Comparison of ENCODE assay signal across 14 cellular contexts in the genomic region with DNA sequence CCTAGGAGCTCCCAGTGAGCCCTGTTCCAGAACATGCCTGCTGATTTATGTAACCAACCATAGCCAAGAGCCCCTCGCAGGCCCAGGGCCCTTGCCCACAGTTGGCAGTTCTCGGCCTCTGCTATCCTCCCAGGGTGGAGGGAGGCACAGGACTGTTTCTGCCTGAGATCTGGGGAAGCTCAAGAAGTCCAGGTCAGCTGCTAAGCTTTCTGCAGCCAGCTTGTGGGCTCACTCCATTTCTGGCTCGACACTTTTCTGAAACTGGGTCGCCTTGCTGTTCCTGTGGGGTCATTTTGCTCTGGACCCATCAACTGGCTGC.
DNase-seq lines count a peak whose midpoint lies in the region; ATAC-seq and TF ChIP-seq lines count a peak whose summit lies in the region.
"Had no signal": no experiment of that assay in that cellular context is flagged by ENCODE, and none has a peak within 500 bp of the region (broad histone marks: within the 10 kb centered on the region; RNA-seq: fewer than 3 reads in every experiment).

No MANE protein-coding gene starts in this region.

- no peak for TF ChIP-seq POLR2A in stomach (IDR thresholded peaks at IDR 0.05)

- H3K27me3 ChIP-seq in stomach (no peaks in the 10 kb centered on the region), dorsolateral prefrontal cortex (no peaks in the 10 kb centered on the region)
- H3K27me3 ChIP-seq: brain microvascular endothelial cell, pancreas, transverse colon had no signal

- H3K36me3 ChIP-seq in stomach: peaks cover 0 to 11% (median 5%) of the 10 kb centered on the region in 4 donors
- H3K36me3 ChIP-seq: brain microvascular endothelial cell, pancreas, transverse colon had no signal

- peaks cover 22% of the 10 kb centered on the region for H3K4me1 Mint-ChIP-seq in activated naive CD4-positive, alpha-beta T cell treated with anti-CD3 and anti-CD28 coated beads, Interleukin-2, amount 10 ng/mL, durations not matched to agents 7 days and 5 days

- H3K27ac Mint-ChIP-seq in activated naive CD4-positive, alpha-beta T cell treated with anti-CD3 and anti-CD28 coated beads, Interleukin-2, amount 10 ng/mL, durations not matched to agents 7 days and 5 days: peak overlapping the region; percentile 79
- H3K27ac Mint-ChIP-seq: HFFc6 had no signal

- no peaks in the 10 kb centered on the region for H3K9me3 Mint-ChIP-seq in activated naive CD4-positive, alpha-beta T cell treated with anti-CD3 and anti-CD28 coated beads, Interleukin-2, amount 10 ng/mL, durations not matched to agents 7 days and 5 days
- H3K9me3 Mint-ChIP-seq: HFFc6 had no signal

- H3K36me3 Mint-ChIP-seq in activated naive CD4-positive, alpha-beta T cell treated with anti-CD3 and anti-CD28 coated beads, Interleukin-2, amount 10 ng/mL, durations not matched to agents 7 days and 5 days: no peaks in the 10 kb centered on the region

- no peaks in the 10 kb centered on the region for H3K9me3 ChIP-seq in stomach
- H3K9me3 ChIP-seq: pancreas, transverse colon had no signal

- H3K4me1 ChIP-seq in stomach: peaks cover 0 to 30% (median 12%) of the 10 kb centered on the region in 4 donors

- H3K4me3 ChIP-seq in stomach (no peak overlapping the region), dorsolateral prefrontal cortex (no peak overlapping the region)
- H3K4me3 ChIP-seq: pancreas, transverse colon had no signal

- CTCF ChIA-PET in activated naive CD4-positive, alpha-beta T cell treated with anti-CD3 and anti-CD28 coated beads, Interleukin-2, amount 10 ng/mL, durations not matched to agents 7 days and 5 days (lab: Charles Lee): interaction anchor here (0.9 to 1.1 kb wide), 2 partner anchors 104 to 140 kb away, joined by 3 to 4 read pairs; a partner anchor contains a TSS

- DNase-seq in activated naive CD4-positive, alpha-beta T cell treated with anti-CD3 and anti-CD28 coated beads, Interleukin-2, amount 10 ng/mL, durations not matched to agents 7 days and 5 days: no peak
- no peak for DNase-seq in activated naive CD4-positive, alpha-beta T cell (lab: John Stamatoyannopoulos, UW)
- DNase-seq in UCSD-AML1 (lab: John Stamatoyannopoulos, UW; ENCODE audit: unreplicated experiment) (peak; percentile 57), left colon (no peak), stomach (no peak), DMS114 treated with DMSO at 0.1 percent for 48 hours (lab: John Stamatoyannopoulos, UW; ENCODE audit: unreplicated experiment) (no peak), NCI-H1417 (lab: John Stamatoyannopoulos, UW) (no peak), dorsolateral prefrontal cortex (no peak)
- DNase-seq: brain microvascular endothelial cell; HFFc6; NCI-H2081 treated with DMSO at 0.1 percent for 48 hours; pancreas; stimulated activated CD4-positive, alpha-beta T cell treated with anti-CD3 and anti-CD28 coated beads, Interleukin-15, amount 100 ng/mL, for 24 hours; transverse colon had no signal

- no peak for TF ChIP-seq EP300 in stomach (IDR thresholded peaks at IDR 0.05)

- H3K4me3 Mint-ChIP-seq in activated naive CD4-positive, alpha-beta T cell treated with anti-CD3 and anti-CD28 coated beads, Interleukin-2, amount 10 ng/mL, durations not matched to agents 7 days and 5 days: no peak overlapping the region
- H3K4me3 Mint-ChIP-seq: HFFc6 had no signal

- ATAC-seq in left colon: peak; percentile 3
- ATAC-seq: pancreas had no signal

- H3K27ac ChIP-seq in stomach: peak overlapping the region in 4 of 5 donors; percentile 3 to 55 (median 28)
- H3K27ac ChIP-seq in dorsolateral prefrontal cortex: peak overlapping the region in 6 of 59 donors; percentile 4 to 58 (median 20)
- H3K27ac ChIP-seq: brain microvascular endothelial cell, pancreas had no signal

- intact Hi-C loops in left colon (cut with DNase I, micrococcal nuclease): no loop called here
- intact Hi-C loops in stomach (cut with DNase I; ENCODE audit: low total_unique reads): no loop called here
- intact Hi-C loops in dorsolateral prefrontal cortex (cut with DNase I): no loop called here

- TF ChIP-seq CTCF in stomach (IDR thresholded peaks at IDR 0.05) (no peak), dorsolateral prefrontal cortex (IDR thresholded peaks at IDR 0.05 in 54 of 56, conservative IDR thresholded peaks at IDR 0.05 in 2 of 56; ENCODE audit: low read depth in 1 of 56, partially characterized antibody in 56 of 56) (no peak)

- peaks cover 3% of the 10 kb centered on the region for H3K27me3 Mint-ChIP-seq in activated naive CD4-positive, alpha-beta T cell treated with anti-CD3 and anti-CD28 coated beads, Interleukin-2, amount 10 ng/mL, durations not matched to agents 7 days and 5 days

- WGBS in stomach, 5 donors: 71 to 93% (median 78%) methylated on average over 4 of the region's 4 CpGs
